ENCODE assay signal across 19 cellular contexts in the genomic region with DNA sequence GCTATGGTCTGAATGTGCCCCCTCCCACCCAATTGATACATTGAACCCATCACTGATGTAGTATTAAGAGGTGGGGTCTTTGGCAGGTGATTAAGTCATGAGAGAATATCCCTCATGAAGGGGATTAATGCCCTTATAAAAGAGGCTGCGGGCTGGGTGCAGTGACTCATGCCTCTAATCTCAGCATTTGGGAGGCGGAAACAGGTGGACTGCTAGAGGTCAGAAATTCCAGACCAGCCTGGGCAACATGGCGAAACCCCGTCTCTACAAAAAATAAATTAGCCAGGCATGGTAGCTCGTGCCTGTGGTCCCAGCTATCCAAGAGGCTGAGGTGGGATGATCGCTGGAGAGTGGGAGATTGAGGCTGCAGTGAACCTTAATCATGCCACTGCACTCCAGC. TPM values are rescaled to one million over a fixed set of nuclear protein-coding genes. Genes with fewer than 3 reads are reported as not detected.
DNase-seq lines count a peak whose midpoint lies in the region; ATAC-seq and TF ChIP-seq lines count a peak whose summit lies in the region.
"Had no signal": no experiment of that assay in that cellular context is flagged by ENCODE, and none has a peak within 500 bp of the region (broad histone marks: within the 10 kb centered on the region; RNA-seq: fewer than 3 reads in every experiment).

No MANE protein-coding gene starts in this region.

- no peaks in the 10 kb centered on the region for H3K27me3 Mint-ChIP-seq in nephron progenitor cell (ENCODE audit: low read depth, poor library complexity)
- no peaks in the 10 kb centered on the region for H3K27me3 Mint-ChIP-seq in activated CD4-positive, alpha-beta T cell treated with anti-CD3 and anti-CD28 coated beads, Interleukin-2, amount 10 ng/mL, durations not matched to agents 24 days and 14 days
- H3K27me3 Mint-ChIP-seq in natural killer cell treated with Interleukin-12 subunit alpha and Interleukin-12 subunit beta and Interleukin-15 and Interleukin-18, amount 100 ng/mL, for 72 hours, result no peaks in the 10 kb centered on the region
- H3K27me3 Mint-ChIP-seq: B cell; CD4-positive, CD25-positive, alpha-beta regulatory T cell had no signal

- peaks cover 36% of the 10 kb centered on the region for H3K36me3 Mint-ChIP-seq in nephron progenitor cell (ENCODE audit: low read depth)
- H3K36me3 Mint-ChIP-seq in activated CD4-positive, alpha-beta T cell treated with anti-CD3 and anti-CD28 coated beads, Interleukin-2, amount 10 ng/mL, durations not matched to agents 24 days and 14 days (ENCODE audit: low read depth), result peaks cover 28% of the 10 kb centered on the region
- no peaks in the 10 kb centered on the region for H3K36me3 Mint-ChIP-seq in natural killer cell treated with Interleukin-12 subunit alpha and Interleukin-12 subunit beta and Interleukin-15 and Interleukin-18, amount 100 ng/mL, for 72 hours

- DNase-seq in NCI-H82 (lab: John Stamatoyannopoulos, UW), result peak; percentile 69
- no peak for DNase-seq in NCI-H82 treated with DMSO at 0.1 percent for 48 hours (lab: John Stamatoyannopoulos, UW; ENCODE audit: unreplicated experiment)
- peak; percentile 16 for DNase-seq in amniotic epithelial cell (ENCODE audit: low read depth)
- no peak for DNase-seq in nephron progenitor cell
- DNase-seq in retinal pigment epithelial cell (ENCODE audit: low read depth), result peak; percentile 44
- no peak for DNase-seq in activated CD4-positive, alpha-beta T cell treated with anti-CD3 and anti-CD28 coated beads, Interleukin-2, amount 10 ng/mL, durations not matched to agents 24 days and 14 days
- DNase-seq in natural killer cell treated with Interleukin-12 subunit alpha and Interleukin-12 subunit beta and Interleukin-15 and Interleukin-18, amount 100 ng/mL, for 72 hours (ENCODE audit: low spot score), result no peak
- DNase-seq in GM03348 (ENCODE audit: low spot score), result no peak
- DNase-seq: Calu3; CD4-positive, CD25-positive, alpha-beta regulatory T cell; CD8-positive, alpha-beta T cell; DMS53; DMS79 treated with DMSO at 0.1 percent for 48 hours; GF-D8; GOT3; HFFc6 had no signal

- no peak for ATAC-seq in natural killer cell treated with Interleukin-12 subunit alpha and Interleukin-12 subunit beta and Interleukin-15 and Interleukin-18, amount 100 ng/mL, for 72 hours
- ATAC-seq: CD8-positive, alpha-beta T cell had no signal

- intact Hi-C loops in activated CD4-positive, alpha-beta T cell treated with anti-CD3 and anti-CD28 coated beads, Interleukin-2, amount 10 ng/mL, durations not matched to agents 24 days and 14 days (cut with micrococcal nuclease), result no loop called here

- no peak overlapping the region for H3K4me3 ChIP-seq in retinal pigment epithelial cell (ENCODE audit: low read length)
- H3K4me3 ChIP-seq: BLaER1, HAP-1 had no signal

- no peak overlapping the region for H3K4me3 Mint-ChIP-seq in nephron progenitor cell
- H3K4me3 Mint-ChIP-seq in activated CD4-positive, alpha-beta T cell treated with anti-CD3 and anti-CD28 coated beads, Interleukin-2, amount 10 ng/mL, durations not matched to agents 24 days and 14 days, result no peak overlapping the region
- no peak overlapping the region for H3K4me3 Mint-ChIP-seq in natural killer cell treated with Interleukin-12 subunit alpha and Interleukin-12 subunit beta and Interleukin-15 and Interleukin-18, amount 100 ng/mL, for 72 hours
- H3K4me3 Mint-ChIP-seq: B cell; CD4-positive, CD25-positive, alpha-beta regulatory T cell; CD8-positive, alpha-beta T cell; HFFc6 had no signal

- H3K4me1 Mint-ChIP-seq in nephron progenitor cell, result no peaks in the 10 kb centered on the region
- peaks cover 4% of the 10 kb centered on the region for H3K4me1 Mint-ChIP-seq in activated CD4-positive, alpha-beta T cell treated with anti-CD3 and anti-CD28 coated beads, Interleukin-2, amount 10 ng/mL, durations not matched to agents 24 days and 14 days
- peaks cover 0 to 6% of the 10 kb centered on the region in 2 donors for H3K4me1 Mint-ChIP-seq in natural killer cell treated with Interleukin-12 subunit alpha and Interleukin-12 subunit beta and Interleukin-15 and Interleukin-18, amount 100 ng/mL, for 72 hours (ENCODE audit: low read depth in 2 of 2)
- H3K4me1 Mint-ChIP-seq: B cell had no signal

- H3K27ac Mint-ChIP-seq in nephron progenitor cell, result peak overlapping the region; percentile 51
- H3K27ac Mint-ChIP-seq in activated CD4-positive, alpha-beta T cell treated with anti-CD3 and anti-CD28 coated beads, Interleukin-2, amount 10 ng/mL, durations not matched to agents 24 days and 14 days, result no peak overlapping the region
- H3K27ac Mint-ChIP-seq in natural killer cell treated with Interleukin-12 subunit alpha and Interleukin-12 subunit beta and Interleukin-15 and Interleukin-18, amount 100 ng/mL, for 72 hours, result no peak overlapping the region
- H3K27ac Mint-ChIP-seq: B cell; CD8-positive, alpha-beta T cell; HFFc6 had no signal

- TF ChIP-seq CTCF in nephron progenitor cell (IDR thresholded peaks at IDR 0.05) (no peak), retinal pigment epithelial cell (conservative IDR thresholded peaks at IDR 0.05; ENCODE audit: low read depth, low read length) (no peak)

- H3K9me3 Mint-ChIP-seq in nephron progenitor cell, result peaks cover 5% of the 10 kb centered on the region
- H3K9me3 Mint-ChIP-seq in activated CD4-positive, alpha-beta T cell treated with anti-CD3 and anti-CD28 coated beads, Interleukin-2, amount 10 ng/mL, durations not matched to agents 24 days and 14 days, result no peaks in the 10 kb centered on the region
- H3K9me3 Mint-ChIP-seq in natural killer cell treated with Interleukin-12 subunit alpha and Interleukin-12 subunit beta and Interleukin-15 and Interleukin-18, amount 100 ng/mL, for 72 hours, result no peaks in the 10 kb centered on the region
- H3K9me3 Mint-ChIP-seq: CD4-positive, CD25-positive, alpha-beta regulatory T cell; CD8-positive, alpha-beta T cell; HFFc6 had no signal

RNA-seq across cellular contexts. Expression of a gene that starts 14.3 kb away (rescaled TPM):
- 77.5 and 80.4 TPM in 2 replicates for total RNA-seq in activated CD4-positive, alpha-beta T cell treated with anti-CD3 and anti-CD28 coated beads, Interleukin-2, amount 10 ng/mL, durations not matched to agents 24 days and 14 days
- 10 to 100 TPM; 54.7 to 71.9 TPM for total RNA-seq in natural killer cell treated with Interleukin-12 subunit alpha and Interleukin-12 subunit beta and Interleukin-15 and Interleukin-18, amount 100 ng/mL, for 72 hours

RNA-seq across cellular contexts. Expression of a gene that starts 32.7 kb away (rescaled TPM):
- 76.7 and 79.5 TPM in 2 replicates for total RNA-seq in activated CD4-positive, alpha-beta T cell treated with anti-CD3 and anti-CD28 coated beads, Interleukin-2, amount 10 ng/mL, durations not matched to agents 24 days and 14 days
- 10 to 100 TPM; 70.6 to 85.3 TPM for total RNA-seq in natural killer cell treated with Interleukin-12 subunit alpha and Interleukin-12 subunit beta and Interleukin-15 and Interleukin-18, amount 100 ng/mL, for 72 hours

RNA-seq across cellular contexts. Expression of a gene that starts 42.1 kb away (rescaled TPM):
- 20.2 and 21.0 TPM in 2 replicates for total RNA-seq in activated CD4-positive, alpha-beta T cell treated with anti-CD3 and anti-CD28 coated beads, Interleukin-2, amount 10 ng/mL, durations not matched to agents 24 days and 14 days
- 10 to 100 TPM; 20.6 to 24.9 TPM for total RNA-seq in natural killer cell treated with Interleukin-12 subunit alpha and Interleukin-12 subunit beta and Interleukin-15 and Interleukin-18, amount 100 ng/mL, for 72 hours

Comparison
In these comparisons a context has a peak if more than half of its experiments do, and no peak if none do; other contexts are left out.
1. DNase-seq: peak in NCI-H82 (single experiment), amniotic epithelial cell (single experiment) and retinal pigment epithelial cell (single experiment); none in NCI-H82 treated with DMSO at 0.1 percent for 48 hours (single experiment), nephron progenitor cell (single experiment), activated CD4-positive, alpha-beta T cell treated with anti-CD3 and anti-CD28 coated beads, Interleukin-2, amount 10 ng/mL, durations not matched to agents 24 days and 14 days (single experiment), natural killer cell treated with Interleukin-12 subunit alpha and Interleukin-12 subunit beta and Interleukin-15 and Interleukin-18, amount 100 ng/mL, for 72 hours (single experiment) and GM03348 (single experiment).